Comparison of ENCODE assay signal across 16 cellular contexts in genomic region chr20:46639587-46639986, GRCh38. TPM values are rescaled to one million over a fixed set of nuclear protein-coding genes. Genes with fewer than 3 reads are reported as not detected.
DNase-seq lines count a peak whose midpoint lies in the region; ATAC-seq, FAIRE-seq and TF ChIP-seq lines count a peak whose summit lies in the region.
"Had no signal": no experiment of that assay in that cellular context is flagged by ENCODE, and none has a peak within 500 bp of the region (broad histone marks: within the 10 kb centered on the region; RNA-seq: fewer than 3 reads in every experiment).

No MANE protein-coding gene starts in this region.

- CTCF ChIA-PET in activated naive CD4-positive, alpha-beta T cell treated with anti-CD3 and anti-CD28 coated beads, Interleukin-2, amount 10 ng/mL, durations not matched to agents 7 days and 5 days (lab: Charles Lee) = no interaction called here
- CTCF ChIA-PET in WTC11 (lab: Charles Lee) = interaction anchor here (0.7 to 2.3 kb wide), 2 partner anchors 10 to 333 kb away, joined by 3 to 7 read pairs; no protein-coding TSS in a partner anchor

- H3K9me3 ChIP-seq in kidney (ENCODE audit: control insufficient read depth in 1 of 2, low read length in 2 of 2) = no peaks in the 10 kb centered on the region

- peaks cover 4 to 9% of the 10 kb centered on the region in 2 donors for H3K36me3 ChIP-seq in kidney (ENCODE audit: control insufficient read depth in 1 of 2, insufficient read depth in 2 of 2, low read length in 2 of 2)
- H3K36me3 ChIP-seq: BLaER1 treated with 17β-estradiol and CSF1 and Interleukin-3, amounts not matched to agents 10 nM and 100 nM had no signal

- POLR2A ChIA-PET in WTC11 (lab: Charles Lee) = no interaction called here

- no peak for FAIRE-seq in kidney (lab: Jason Lieb, UNC)

- no peak overlapping the region for H3K4me3 Mint-ChIP-seq in activated naive CD4-positive, alpha-beta T cell treated with anti-CD3 and anti-CD28 coated beads, Interleukin-2, amount 10 ng/mL, durations not matched to agents 7 days and 5 days
- no peak overlapping the region for H3K4me3 Mint-ChIP-seq in WTC11
- H3K4me3 Mint-ChIP-seq in glutamatergic neuron (ENCODE audit: unreplicated experiment) = no peak overlapping the region
- H3K4me3 Mint-ChIP-seq: B cell; CD8-positive, alpha-beta T cell; GM23338; HFFc6 had no signal

- H3K4me1 Mint-ChIP-seq in activated naive CD4-positive, alpha-beta T cell treated with anti-CD3 and anti-CD28 coated beads, Interleukin-2, amount 10 ng/mL, durations not matched to agents 7 days and 5 days = no peaks in the 10 kb centered on the region
- H3K4me1 Mint-ChIP-seq in WTC11 (peaks cover 11% of the 10 kb centered on the region), glutamatergic neuron (ENCODE audit: low read depth, unreplicated experiment) (peaks cover 18% of the 10 kb centered on the region)
- H3K4me1 Mint-ChIP-seq: B cell had no signal

- no peaks in the 10 kb centered on the region for H3K36me3 Mint-ChIP-seq in activated naive CD4-positive, alpha-beta T cell treated with anti-CD3 and anti-CD28 coated beads, Interleukin-2, amount 10 ng/mL, durations not matched to agents 7 days and 5 days
- no peaks in the 10 kb centered on the region for H3K36me3 Mint-ChIP-seq in WTC11
- H3K36me3 Mint-ChIP-seq in glutamatergic neuron (ENCODE audit: unreplicated experiment) = no peaks in the 10 kb centered on the region
- H3K36me3 Mint-ChIP-seq: CD8-positive, alpha-beta T cell had no signal

- no peak overlapping the region for H3K9ac ChIP-seq in kidney (ENCODE audit: low read length in 2 of 2)
- H3K9ac ChIP-seq: BLaER1 treated with 17β-estradiol and CSF1 and Interleukin-3, amounts not matched to agents 10 nM and 100 nM had no signal

- intact Hi-C loops in kidney (cut with DNase I) = no loop called here

- H3K27me3 Mint-ChIP-seq in activated naive CD4-positive, alpha-beta T cell treated with anti-CD3 and anti-CD28 coated beads, Interleukin-2, amount 10 ng/mL, durations not matched to agents 7 days and 5 days = peaks cover 6% of the 10 kb centered on the region
- H3K27me3 Mint-ChIP-seq in WTC11 (ENCODE audit: low read depth) (no peaks in the 10 kb centered on the region; the same call in 1 of the 2 replicates), glutamatergic neuron (ENCODE audit: unreplicated experiment) (peaks cover 11% of the 10 kb centered on the region)

- no peak overlapping the region for H3K4me3 ChIP-seq in kidney (ENCODE audit: low read length in 2 of 2)
- H3K4me3 ChIP-seq: BLaER1 treated with 17β-estradiol and CSF1 and Interleukin-3, amounts not matched to agents 10 nM and 100 nM; GM23338 had no signal

- peaks cover 0 to 8% of the 10 kb centered on the region in 2 donors for H3K4me1 ChIP-seq in kidney (ENCODE audit: control insufficient read depth in 1 of 2, insufficient read depth in 1 of 2, low read depth in 1 of 2, low read length in 2 of 2)

- no peak for DNase-seq in activated naive CD4-positive, alpha-beta T cell treated with anti-CD3 and anti-CD28 coated beads, Interleukin-2, amount 10 ng/mL, durations not matched to agents 7 days and 5 days
- no peak for DNase-seq in activated naive CD4-positive, alpha-beta T cell treated with anti-CD3 and anti-CD28 coated beads, Interleukin-2, amount 50 U/mL, for 16 hours
- DNase-seq in WTC11 (ENCODE audit: low spot score) = no peak
- DNase-seq in kidney = no peak
- DNase-seq in glutamatergic neuron = no peak
- no peak for DNase-seq in OCI-M1 (lab: John Stamatoyannopoulos, UW)
- DNase-seq: Calu3; CD8-positive, alpha-beta T cell; DMS79; GDM1; HFFc6 had no signal

- no peak for ATAC-seq in WTC11
- ATAC-seq: CD8-positive, alpha-beta T cell; GM23338; HCT116 had no signal

- H3K27ac Mint-ChIP-seq in activated naive CD4-positive, alpha-beta T cell treated with anti-CD3 and anti-CD28 coated beads, Interleukin-2, amount 10 ng/mL, durations not matched to agents 7 days and 5 days = peak overlapping the region; percentile 60
- H3K27ac Mint-ChIP-seq in WTC11 (no peak overlapping the region), glutamatergic neuron (ENCODE audit: unreplicated experiment) (no peak overlapping the region)
- H3K27ac Mint-ChIP-seq: B cell; CD8-positive, alpha-beta T cell; GM23338; HFFc6 had no signal

- peak overlapping the region; percentile 85 for H3K27ac ChIP-seq in kidney (ENCODE audit: low read depth in 2 of 2, low read length in 2 of 2)
- H3K27ac ChIP-seq: BLaER1 treated with 17β-estradiol and CSF1 and Interleukin-3, amounts not matched to agents 10 nM and 100 nM had no signal

- TF ChIP-seq CTCF in WTC11 (IDR thresholded peaks at IDR 0.05) (no peak), kidney (IDR thresholded peaks at IDR 0.05; ENCODE audit: borderline replicate concordance, extremely low read depth, insufficient read depth) (no peak), glutamatergic neuron (IDR thresholded peaks at IDR 0.05; ENCODE audit: partially characterized antibody, unreplicated experiment) (no peak)

- H3K9me3 Mint-ChIP-seq in activated naive CD4-positive, alpha-beta T cell treated with anti-CD3 and anti-CD28 coated beads, Interleukin-2, amount 10 ng/mL, durations not matched to agents 7 days and 5 days = no peaks in the 10 kb centered on the region
- H3K9me3 Mint-ChIP-seq in WTC11 = no peaks in the 10 kb centered on the region
- peaks cover 11% of the 10 kb centered on the region for H3K9me3 Mint-ChIP-seq in glutamatergic neuron (ENCODE audit: unreplicated experiment)
- H3K9me3 Mint-ChIP-seq: CD8-positive, alpha-beta T cell; GM23338; HFFc6 had no signal

TF ChIP-seq in WTC11, 78 proteins besides CTCF, POLR2A, EP300 and RAD21:
- TF ChIP-seq GTF2I (CRISPR knock-in tag; conservative IDR thresholded peaks at IDR 0.05) (peak; percentile 47; the same call in 1 of the 2 replicates), NFE2L1 (CRISPR knock-in tag; IDR thresholded peaks at IDR 0.05) (no peak)

RNA-seq across cellular contexts. Expression of gene SLC13A3, which starts 11.7 kb away (rescaled TPM):
- total RNA-seq in WTC11 (2021) (10.6 to 13.5 TPM (median 11.9 TPM) in 3 replicates), kidney (31.5 TPM), glutamatergic neuron (ENCODE audit: unreplicated experiment) (5.8 TPM)
- polyA plus RNA-seq in kidney (ENCODE audit: insufficient read depth, low read depth, low replicate concordance) = 241 TPM
- total RNA-seq: A172, Calu3 had no signal

RNA-seq across cellular contexts. Expression of gene TP53RK, which starts 49.7 kb away (rescaled TPM):
- 11.9 to 13.4 TPM (median 12.4 TPM) in 3 replicates for total RNA-seq in WTC11 (2021)
- 11.0 TPM for total RNA-seq in kidney
- polyA plus RNA-seq in kidney (ENCODE audit: insufficient read depth, low read depth, low replicate concordance) = 9.3 TPM
- 19.0 TPM for total RNA-seq in glutamatergic neuron (ENCODE audit: unreplicated experiment)
